In genomic region chr11:119107538-119108150, GRCh38 we compare ENCODE assay signal across 8 cellular contexts. TPM values are rescaled to one million over a fixed set of nuclear protein-coding genes. Genes with fewer than 3 reads are reported as not detected.
DNase-seq lines count a peak whose midpoint lies in the region; ATAC-seq, FAIRE-seq and TF ChIP-seq lines count a peak whose summit lies in the region.

No MANE protein-coding gene starts in this region.

- H3K9me3 ChIP-seq in CD4-positive, alpha-beta memory T cell (ENCODE audit: control insufficient read depth in 1 of 2, low read length in 2 of 2), result no peaks in the 10 kb centered on the region
- no peaks in the 10 kb centered on the region for H3K9me3 ChIP-seq in left lung
- H3K9me3 ChIP-seq in thymus (ENCODE audit: control insufficient read depth), result no peaks in the 10 kb centered on the region

- H3K9me3 Mint-ChIP-seq in CD4-positive, alpha-beta memory T cell, result no peaks in the 10 kb centered on the region

- in situ Hi-C loops in brain microvascular endothelial cell (cut with HindIII; ENCODE audit: low pct_ligation_motif_present, low sequenced_read_pairs), result no loop called here

- peak overlapping the region; percentile 86 to 93 (median 90) for H3K4me3 Mint-ChIP-seq in CD4-positive, alpha-beta memory T cell

- POLR2A ChIA-PET in CD4-positive, alpha-beta memory T cell (lab: Charles Lee; ENCODE audit: partially characterized antibody), result interaction anchor here (0.8 to 13.3 kb wide), 21 partner anchors 8 to 1929 kb away, joined by 3 to 210 read pairs (median 6); partner anchors contain the start of genes CBL, CENATAC, HINFP and HMBS

- H3K4me1 Mint-ChIP-seq in CD4-positive, alpha-beta memory T cell, result peaks cover 26 to 58% (median 42%) of the 10 kb centered on the region in 4 donors

- no peak for FAIRE-seq in GM19239 (lab: Jason Lieb, UNC)

- H3K36me3 ChIP-seq in CD4-positive, alpha-beta memory T cell (ENCODE audit: insufficient read depth, low read length), result peaks cover 19% of the 10 kb centered on the region
- H3K36me3 ChIP-seq in brain microvascular endothelial cell (replicated peaks) (peaks cover 28% of the 10 kb centered on the region), left lung (peaks cover 0 to 24% of the 10 kb centered on the region in 2 donors), thymus (ENCODE audit: control insufficient read depth, insufficient read depth) (peaks cover 23% of the 10 kb centered on the region)

- CTCF ChIA-PET in CD4-positive, alpha-beta memory T cell (lab: Charles Lee; ENCODE audit: partially characterized antibody), result interaction anchor here (0.9 to 2.4 kb wide), 9 partner anchors 9 to 89 kb away, joined by 3 to 11 read pairs (median 5); partner anchors contain the start of genes HMBS and VPS11

- peak; percentile 23 for ATAC-seq in GM19463 (IDR thresholded peaks at IDR 0.05; ENCODE audit: unreplicated experiment)
- ATAC-seq in left lung, result peak; percentile 17

- intact Hi-C loops in CD4-positive, alpha-beta memory T cell (cut with micrococcal nuclease), result loop anchor here (1.0 kb wide), 2 partner anchors 12 to 14 kb away; partner anchors contain the start of gene HINFP
- intact Hi-C loops in left lung (cut with DNase I), result no loop called here

- H3K27me3 ChIP-seq in CD4-positive, alpha-beta memory T cell (ENCODE audit: insufficient read depth, low read length), result no peaks in the 10 kb centered on the region
- no peaks in the 10 kb centered on the region for H3K27me3 ChIP-seq in HL-60 (ENCODE audit: insufficient read depth, poor library complexity, severe bottlenecking)
- H3K27me3 ChIP-seq in brain microvascular endothelial cell (replicated peaks), result no peaks in the 10 kb centered on the region
- no peaks in the 10 kb centered on the region for H3K27me3 ChIP-seq in left lung
- no peaks in the 10 kb centered on the region for H3K27me3 ChIP-seq in thymus (ENCODE audit: control insufficient read depth, insufficient read depth)

- H3K36me3 Mint-ChIP-seq in CD4-positive, alpha-beta memory T cell, result peaks cover 21 to 28% of the 10 kb centered on the region in 2 donors

- H3K4me3 ChIP-seq in CD4-positive, alpha-beta memory T cell (ENCODE audit: low read length in 2 of 2), result peak overlapping the region; percentile 83 to 93
- peak overlapping the region; percentile 88 for H3K4me3 ChIP-seq in HL-60 (replicated peaks; ENCODE audit: insufficient read depth, low read length)
- H3K4me3 ChIP-seq in brain microvascular endothelial cell (ENCODE audit: low read depth, low read length), result peak overlapping the region; percentile 79
- H3K4me3 ChIP-seq in left lung, result peak overlapping the region; percentile 91 to 98
- peak overlapping the region; percentile 89 for H3K4me3 ChIP-seq in thymus (ENCODE audit: low read length)

- under 1% methylated on average over 65 of the region's 65 CpGs for WGBS in thymus

- peak overlapping the region; percentile 81 for H3K27ac ChIP-seq in CD4-positive, alpha-beta memory T cell (ENCODE audit: low read depth, low read length)
- H3K27ac ChIP-seq in HL-60 (replicated peaks) (peak overlapping the region; percentile 86), brain microvascular endothelial cell (peak overlapping the region; percentile 4), left lung (peak overlapping the region; percentile 35 to 86), thymus (ENCODE audit: low read depth) (peak overlapping the region; percentile 71)

- peak overlapping the region; percentile 84 to 95 (median 88) for H3K27ac Mint-ChIP-seq in CD4-positive, alpha-beta memory T cell

- no peak for DNase-seq in CD4-positive, alpha-beta memory T cell
- DNase-seq in HL-60 (ENCODE audit: low read depth in 1 of 2, low spot score in 1 of 2) (no peak), brain microvascular endothelial cell (no peak), left lung (peak in 1 of 2 donors; percentile 86), SKM-1 (lab: John Stamatoyannopoulos, UW; ENCODE audit: unreplicated experiment) (no peak), GM19239 (ENCODE audit: insufficient read length, low spot score) (no peak)

- TF ChIP-seq CTCF in HL-60 (IDR thresholded peaks at IDR 0.05; ENCODE audit: insufficient read depth, low read length) (no peak), brain microvascular endothelial cell (IDR thresholded peaks at IDR 0.05; ENCODE audit: low read depth, low read length, missing control alignments) (no peak), left lung (IDR thresholded peaks at IDR 0.05) (no peak)

- H3K4me1 ChIP-seq in CD4-positive, alpha-beta memory T cell (ENCODE audit: insufficient read depth, low read length), result peaks cover 44% of the 10 kb centered on the region
- peaks cover 23 to 45% of the 10 kb centered on the region in 2 donors for H3K4me1 ChIP-seq in left lung
- peaks cover 21% of the 10 kb centered on the region for H3K4me1 ChIP-seq in thymus (ENCODE audit: control insufficient read depth, insufficient read depth, low read length)

- no peaks in the 10 kb centered on the region for H3K27me3 Mint-ChIP-seq in CD4-positive, alpha-beta memory T cell

RNA-seq across cellular contexts. Expression of gene C2CD2L, which starts 0.5 kb away (rescaled TPM):
- total RNA-seq in CD4-positive, alpha-beta memory T cell, result 10 to 100 TPM; 35.2 to 37.5 TPM
- polyA plus RNA-seq in CD4-positive, alpha-beta memory T cell, result 10 to 100 TPM in 1 of 2 donors, 1 to 10 TPM in 1; 2.6 to 13.3 TPM
- total RNA-seq in left lung, result 10 to 100 TPM; 16.6 to 18.6 TPM
- polyA plus RNA-seq in thymus, result 11.1 TPM

RNA-seq across cellular contexts. Expression of gene DPAGT1, which starts 6.0 kb away (rescaled TPM):
- 10 to 100 TPM; 52.0 to 52.3 TPM for total RNA-seq in CD4-positive, alpha-beta memory T cell
- 10 to 100 TPM; 32.9 to 52.3 TPM for polyA plus RNA-seq in CD4-positive, alpha-beta memory T cell
- 10 to 100 TPM; 50.3 to 56.2 TPM for total RNA-seq in left lung
- 22.4 TPM for polyA plus RNA-seq in thymus

RNA-seq across cellular contexts. Expression of gene HINFP, which starts 13.7 kb away (rescaled TPM):
- total RNA-seq in CD4-positive, alpha-beta memory T cell, result 10 to 100 TPM; 70.8 to 75.3 TPM
- 10 to 100 TPM in 1 of 2 donors, 1 to 10 TPM in 1; 9.3 to 16.0 TPM for polyA plus RNA-seq in CD4-positive, alpha-beta memory T cell
- 10 to 100 TPM; 21.6 to 22.2 TPM for total RNA-seq in left lung
- polyA plus RNA-seq in thymus, result 24.0 TPM

RNA-seq across cellular contexts. Expression of gene HMBS, which starts 23.0 kb away (rescaled TPM):
- 1 to 10 TPM; 5.1 to 5.8 TPM for total RNA-seq in CD4-positive, alpha-beta memory T cell
- 10 to 100 TPM; 17.7 to 21.2 TPM for polyA plus RNA-seq in CD4-positive, alpha-beta memory T cell
- total RNA-seq in left lung, result 10 to 100 TPM; 16.5 to 32.0 TPM
- polyA plus RNA-seq in thymus, result 15.5 TPM

RNA-seq across cellular contexts. Expression of gene VPS11, which starts 40.0 kb away (rescaled TPM):
- 10 to 100 TPM; 56.2 to 61.2 TPM for total RNA-seq in CD4-positive, alpha-beta memory T cell
- polyA plus RNA-seq in CD4-positive, alpha-beta memory T cell, result 10 to 100 TPM; 36.0 to 61.7 TPM
- 10 to 100 TPM; 30.5 to 35.0 TPM for total RNA-seq in left lung
- polyA plus RNA-seq in thymus, result 51.4 TPM

Comparison
In these comparisons a context has a peak if more than half of its experiments do, and no peak if none do; other contexts are left out.
1. H3K27ac ChIP-seq: peak in every context shown above with its lines; median percentile 86 in HL-60; 81 in CD4-positive, alpha-beta memory T cell; 71 in thymus; 60 in left lung; 4 in brain microvascular endothelial cell.